ENCODE assay signal across 9 cellular contexts in the genomic region with DNA sequence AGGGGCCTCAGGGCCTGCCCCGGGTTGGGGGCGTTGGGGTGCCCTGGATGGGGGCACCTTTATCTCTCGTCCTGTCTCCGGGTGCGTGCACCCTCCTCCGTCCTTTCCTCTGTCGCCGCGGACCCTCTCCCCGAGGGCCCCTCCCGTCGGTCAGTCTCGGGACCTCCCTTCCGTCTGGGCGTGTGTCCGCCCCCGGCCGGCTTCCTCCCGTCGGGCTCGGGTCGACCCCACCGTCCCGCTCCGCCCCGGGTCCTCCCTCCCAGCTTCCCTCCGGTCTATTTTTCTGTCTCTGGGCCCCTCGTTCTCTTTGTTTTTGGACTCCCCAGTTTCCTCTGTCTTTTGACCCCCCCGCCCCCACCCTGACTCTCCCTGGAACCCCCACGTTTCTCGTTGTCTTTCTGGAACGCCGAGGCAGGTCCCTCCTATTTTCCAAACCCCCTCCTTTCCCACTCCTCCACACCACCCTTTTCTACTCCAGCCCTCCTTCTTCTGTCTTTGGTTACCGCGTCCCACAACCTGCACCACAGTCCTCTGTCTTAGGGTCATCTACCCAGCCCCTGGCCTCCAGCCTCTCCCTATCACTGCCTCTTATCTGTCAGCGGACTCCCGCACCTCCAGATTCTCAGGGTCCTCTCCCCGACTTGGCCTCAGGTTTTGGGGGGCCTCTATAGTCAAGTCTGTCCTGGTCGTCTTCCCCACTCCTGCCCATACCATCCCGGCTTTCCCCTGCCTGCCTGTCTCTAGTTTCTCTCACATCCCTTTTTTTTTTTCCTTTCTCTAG. TPM values are rescaled to one million over a fixed set of nuclear protein-coding genes. Genes with fewer than 3 reads are reported as not detected.
A peak's percentile ranks its signal among the peaks of the same experiment; 100 is the strongest.
DNase-seq lines count a peak whose midpoint lies in the region; ATAC-seq and TF ChIP-seq lines count a peak whose summit lies in the region.
"Had no signal": no experiment of that assay in that cellular context is flagged by ENCODE, and none has a peak within 500 bp of the region (broad histone marks: within the 10 kb centered on the region; RNA-seq: fewer than 3 reads in every experiment).

No MANE protein-coding gene starts in this region.

- H3K4me3 Mint-ChIP-seq in Caco-2 (ENCODE audit: unreplicated experiment), result peak overlapping the region; percentile 100

- TF ChIP-seq EP300 in sigmoid colon (IDR thresholded peaks at IDR 0.05), result no peak

- intact Hi-C loops in Caco-2 (cut with micrococcal nuclease; ENCODE audit: unreplicated experiment), result loop anchor here (2.0 kb wide), 3 partner anchors 83 to 465 kb away; partner anchors contain the start of genes COQ8B, HNRNPUL1 and ITPKC
- intact Hi-C loops in left ventricle myocardium superior (cut with micrococcal nuclease), result no loop called here
- intact Hi-C loops in sigmoid colon (cut with DNase I), result loop anchor here (2.0 kb wide), 3 partner anchors 21 to 83 kb away; partner anchors contain the start of genes ACTMAP, COQ8B, ITPKC and RAB4B

- H3K27me3 ChIP-seq in Caco-2 (replicated peaks; ENCODE audit: control insufficient read depth, insufficient read depth, low read length), result no peaks in the 10 kb centered on the region
- no peaks in the 10 kb centered on the region for H3K27me3 ChIP-seq in HL-60 (ENCODE audit: insufficient read depth, poor library complexity, severe bottlenecking)
- no peaks in the 10 kb centered on the region for H3K27me3 ChIP-seq in sigmoid colon

- H3K27ac Mint-ChIP-seq in Caco-2 (ENCODE audit: unreplicated experiment), result peak overlapping the region; percentile 96
- H3K27ac Mint-ChIP-seq in activated naive CD4-positive, alpha-beta T cell treated with anti-CD3 and anti-CD28 coated beads, Interleukin-2, amount 50 U/mL, for 72 hours, result peak overlapping the region; percentile 94 to 98

- TF ChIP-seq CTCF in Caco-2 (IDR thresholded peaks at IDR 0.05; ENCODE audit: insufficient read depth in 1 of 2, low read depth in 1 of 2, low read length in 1 of 2, severe bottlenecking in 1 of 2, unreplicated experiment in 1 of 2), result no peak
- TF ChIP-seq CTCF in HL-60 (IDR thresholded peaks at IDR 0.05; ENCODE audit: insufficient read depth, low read length), result no peak
- TF ChIP-seq CTCF in sigmoid colon (IDR thresholded peaks at IDR 0.05), result no peak

- peaks cover 17% of the 10 kb centered on the region for H3K4me1 Mint-ChIP-seq in Caco-2 (ENCODE audit: low read depth, unreplicated experiment)

- no peaks in the 10 kb centered on the region for H3K27me3 Mint-ChIP-seq in Caco-2 (ENCODE audit: insufficient read depth, unreplicated experiment)

- POLR2A ChIA-PET in Caco-2 (lab: Charles Lee), result interaction anchor here (1.1 to 2.8 kb wide), 5 partner anchors 11 to 83 kb away, joined by 3 to 39 read pairs (median 7); partner anchors contain the start of genes ACTMAP, COQ8B, ITPKC and RAB4B

- DNase-seq in Caco-2 (peak in 1 of 2 experiments; percentile 58), HL-60 (ENCODE audit: low read depth in 1 of 2, low spot score in 1 of 2) (no peak), left ventricle myocardium superior (peak; percentile 80), sigmoid colon (peak; percentile 83), HT-29 (ENCODE audit: low spot score) (no peak), globus pallidus (ENCODE audit: low spot score) (no peak)
- DNase-seq in activated naive CD4-positive, alpha-beta T cell treated with anti-CD3 and anti-CD28 coated beads, Interleukin-2, amount 50 U/mL, for 72 hours (ENCODE audit: low spot score in 2 of 2), result no peak
- DNase-seq in stimulated activated CD4-positive, alpha-beta T cell treated with anti-CD3 and anti-CD28 coated beads, Interleukin-4, amount 100 ng/mL, for 1 hour, result no peak

- H3K9me3 ChIP-seq in Caco-2, result no peaks in the 10 kb centered on the region
- no peaks in the 10 kb centered on the region for H3K9me3 ChIP-seq in sigmoid colon

- H3K4me1 ChIP-seq in Caco-2 (peaks cover 15% of the 10 kb centered on the region), sigmoid colon (peaks cover 0 to 58% (median 57%) of the 10 kb centered on the region in 4 donors)

- peaks cover 64% of the 10 kb centered on the region for H3K36me3 Mint-ChIP-seq in Caco-2 (ENCODE audit: insufficient read depth, unreplicated experiment)
- H3K36me3 Mint-ChIP-seq in activated naive CD4-positive, alpha-beta T cell treated with anti-CD3 and anti-CD28 coated beads, Interleukin-2, amount 50 U/mL, for 72 hours, result peaks cover 24 to 37% of the 10 kb centered on the region in 2 donors

- BruUV-seq in Caco-2 (replicated peaks; lab: Mats Ljungman, UMichigan), result no TSS peak

- WGBS in sigmoid colon, 2 donors, result 1 to 2% methylated on average over 40 of the region's 40 CpGs

- H3K9me3 Mint-ChIP-seq in Caco-2 (ENCODE audit: unreplicated experiment), result no peaks in the 10 kb centered on the region
- H3K9me3 Mint-ChIP-seq in activated naive CD4-positive, alpha-beta T cell treated with anti-CD3 and anti-CD28 coated beads, Interleukin-2, amount 50 U/mL, for 72 hours, result no peaks in the 10 kb centered on the region

- ATAC-seq in activated naive CD4-positive, alpha-beta T cell treated with anti-CD3 and anti-CD28 coated beads, Interleukin-2, amount 50 U/mL, for 72 hours, result no peak
- ATAC-seq in left ventricle myocardium superior, result peak; percentile 12

- CTCF ChIA-PET in Caco-2 (lab: Charles Lee), result interaction anchor here (1.5 kb wide), 2 partner anchors 23 to 137 kb away, joined by 5 to 11 read pairs; no protein-coding TSS in a partner anchor

- H3K36me3 ChIP-seq in Caco-2 (ENCODE audit: control insufficient read depth, insufficient read depth, low read length) (peaks cover 15% of the 10 kb centered on the region), sigmoid colon (peaks cover 0 to 26% (median 9%) of the 10 kb centered on the region in 4 donors)

- H3K4me3 ChIP-seq in Caco-2 (ENCODE audit: low read depth, low read length) (peak overlapping the region; percentile 97), HL-60 (replicated peaks; ENCODE audit: insufficient read depth, low read length) (peak overlapping the region; percentile 90), sigmoid colon (peak overlapping the region; percentile 69 to 100 (median 88))

- TF ChIP-seq POLR2A in sigmoid colon (IDR thresholded peaks at IDR 0.05), result no peak

- H3K27ac ChIP-seq in HL-60 (replicated peaks) (peak overlapping the region; percentile 91), sigmoid colon (peak overlapping the region; percentile 89 to 99 (median 96))

RNA-seq across cellular contexts. Expression of gene EGLN2, which starts 0.8 kb away (rescaled TPM):
- total RNA-seq in Caco-2 (2022) (135 and 144 TPM in 2 replicates), left ventricle myocardium superior (65.5 TPM), sigmoid colon (100 to 1,000 TPM in 1 of 4 donors, 10 to 100 TPM in 3; 60.9 to 106 (median 87.6) TPM)
- 10 to 100 TPM; 88.3 to 96.7 TPM for total RNA-seq in activated naive CD4-positive, alpha-beta T cell treated with anti-CD3 and anti-CD28 coated beads, Interleukin-2, amount 50 U/mL, for 72 hours
- polyA plus RNA-seq in sigmoid colon, result 100 to 1,000 TPM in 2 of 3 donors, 10 to 100 TPM in 1; 88.9 to 105 (median 101) TPM
- total RNA-seq in HT-29 (2014; rRNA removed; shearing (Covaris generic)), result 258 and 264 TPM in 2 replicates

RNA-seq across cellular contexts. Expression of gene RAB4B, which starts 21.7 kb away (rescaled TPM):
- total RNA-seq in Caco-2 (2022) (19.9 and 21.5 TPM in 2 replicates), left ventricle myocardium superior (10.1 TPM), sigmoid colon (10 to 100 TPM; 15.6 to 21.3 (median 19.2) TPM)
- 10 to 100 TPM; 42.8 to 60.6 TPM for total RNA-seq in activated naive CD4-positive, alpha-beta T cell treated with anti-CD3 and anti-CD28 coated beads, Interleukin-2, amount 50 U/mL, for 72 hours
- polyA plus RNA-seq in sigmoid colon, result 10 to 100 TPM; 39.0 to 76.5 (median 58.3) TPM
- total RNA-seq in HT-29 (2014; rRNA removed; shearing (Covaris generic)), result 36.0 and 51.3 TPM in 2 replicates

RNA-seq across cellular contexts. Expression of gene MIA, which starts 24.4 kb away (rescaled TPM):
- total RNA-seq in Caco-2 (2022) (1.1 and 1.3 TPM in 2 replicates), left ventricle myocardium superior (1.1 TPM), sigmoid colon (10 to 100 TPM in 3 of 4 donors, 1 to 10 TPM in 1; 9.1 to 19.1 (median 15.7) TPM)
- not detected for total RNA-seq in activated naive CD4-positive, alpha-beta T cell treated with anti-CD3 and anti-CD28 coated beads, Interleukin-2, amount 50 U/mL, for 72 hours
- 10 to 100 TPM in 1 of 3 donors, 1 to 10 TPM in 1, not detected in 1; 2.1 to 11.3 TPM for polyA plus RNA-seq in sigmoid colon
- total RNA-seq in HT-29 (2014; rRNA removed; shearing (Covaris generic)), result 15.8 TPM in 2 replicates
- total RNA-seq: T-helper 1 cell treated with Interleukin-12 subunit alpha and Interleukin-12 subunit beta and Interleukin-4 antibody, amounts not matched to agents 30 ng/mL and 1 ng/mL, for 36 hours had no signal

RNA-seq across cellular contexts. Expression of gene SNRPA, which starts 48.7 kb away (rescaled TPM):
- total RNA-seq in Caco-2 (2022), result 133 and 134 TPM in 2 replicates
- total RNA-seq in activated naive CD4-positive, alpha-beta T cell treated with anti-CD3 and anti-CD28 coated beads, Interleukin-2, amount 50 U/mL, for 72 hours, result 100 to 1,000 TPM; 197 to 227 TPM
- 41.6 TPM for total RNA-seq in left ventricle myocardium superior
- 10 to 100 TPM; 43.2 to 60.1 (median 54.0) TPM for total RNA-seq in sigmoid colon
- polyA plus RNA-seq in sigmoid colon, result 10 to 100 TPM; 19.2 to 76.1 (median 37.2) TPM
- 252 and 361 TPM in 2 replicates for total RNA-seq in HT-29 (2014; rRNA removed; shearing (Covaris generic))

RNA-seq across cellular contexts. Expression of gene ACTMAP, which starts 49.5 kb away (rescaled TPM):
- total RNA-seq in Caco-2 (2022) (28.0 and 29.2 TPM in 2 replicates), left ventricle myocardium superior (6.7 TPM), sigmoid colon (1 to 10 TPM; 1.8 to 5.3 (median 3.0) TPM)
- 10 to 100 TPM; 21.4 to 23.2 TPM for total RNA-seq in activated naive CD4-positive, alpha-beta T cell treated with anti-CD3 and anti-CD28 coated beads, Interleukin-2, amount 50 U/mL, for 72 hours
- 10 to 100 TPM in 1 of 3 donors, 1 to 10 TPM in 2; 6.0 to 11.0 (median 6.6) TPM for polyA plus RNA-seq in sigmoid colon
- total RNA-seq in HT-29 (2014; rRNA removed; shearing (Covaris generic)), result 1.9 and 2.6 TPM in 2 replicates

Comparison
In these comparisons a context has a peak if more than half of its experiments do, and no peak if none do; other contexts are left out.
1. DNase-seq: peak in left ventricle myocardium superior (single experiment) and sigmoid colon (single experiment); none in HL-60 (0 of 2), activated naive CD4-positive, alpha-beta T cell treated with anti-CD3 and anti-CD28 coated beads, Interleukin-2, amount 50 U/mL, for 72 hours (0 of 2), HT-29 (single experiment), globus pallidus (single experiment) and stimulated activated CD4-positive, alpha-beta T cell treated with anti-CD3 and anti-CD28 coated beads, Interleukin-4, amount 100 ng/mL, for 1 hour (single experiment).
2. Peak in every context shown above with its lines, with median percentiles within 50 percentile points of each other: H3K4me3 ChIP-seq.